2 cellular contexts compared by ENCODE assay signal in genomic region chrX:96684339-96685204, GRCh38.
TF ChIP-seq lines count a peak whose summit lies in the region.

DIAPH2 (plus strand) TSS chrX:96684842.

TF ChIP-seq in HEK293, 187 proteins besides CTCF, POLR2A, EP300 and RAD21 (continued from another document and continues in another):
- TF ChIP-seq ZBTB17 (tag by site-specific recombination; IDR thresholded peaks at IDR 0.05) (no peak), ZNF677 (tag by site-specific recombination; IDR thresholded peaks at IDR 0.05) (no peak), ZBTB1 (tag by site-specific recombination; IDR thresholded peaks at IDR 0.05) (no peak), ZNF394 (tag by site-specific recombination; IDR thresholded peaks at IDR 0.05; ENCODE audit: borderline replicate concordance) (no peak), ZNF664 (tag by site-specific recombination; IDR thresholded peaks at IDR 0.05) (no peak), ZNF654 (tag by site-specific recombination; IDR thresholded peaks at IDR 0.05; ENCODE audit: low read depth) (no peak), GFI1B (tag by site-specific recombination; IDR thresholded peaks at IDR 0.05) (no peak), ZNF837 (tag by site-specific recombination; IDR thresholded peaks at IDR 0.05) (no peak), ZNF266 (tag by site-specific recombination; IDR thresholded peaks at IDR 0.05; ENCODE audit: low read depth) (no peak), ZSCAN5A (tag by site-specific recombination; IDR thresholded peaks at IDR 0.05) (no peak), ZNF776 (tag by site-specific recombination; IDR thresholded peaks at IDR 0.05; ENCODE audit: borderline replicate concordance) (no peak), BCL6B (tag by site-specific recombination; IDR thresholded peaks at IDR 0.05) (no peak), ZNF2 (tag by site-specific recombination; IDR thresholded peaks at IDR 0.05) (no peak), PRDM6 (tag by site-specific recombination; IDR thresholded peaks at IDR 0.05) (no peak), PBX3 (CRISPR knock-in tag; IDR thresholded peaks at IDR 0.05) (no peak), ZNF623 (tag by site-specific recombination; IDR thresholded peaks at IDR 0.05) (no peak), KLF10 (tag by site-specific recombination; IDR thresholded peaks at IDR 0.05) (no peak), SCRT1 (tag by site-specific recombination; IDR thresholded peaks at IDR 0.05; ENCODE audit: borderline replicate concordance) (no peak), ZEB2 (tag by site-specific recombination; IDR thresholded peaks at IDR 0.05) (no peak), ZNF548 (tag by site-specific recombination; IDR thresholded peaks at IDR 0.05) (no peak), ZNF184 (tag by site-specific recombination; IDR thresholded peaks at IDR 0.05) (no peak), TRIM28 (IDR thresholded peaks at IDR 0.05; ENCODE audit: borderline replicate concordance, low read length) (no peak), ZNF747 (tag by site-specific recombination; IDR thresholded peaks at IDR 0.05) (no peak), ZNF391 (tag by site-specific recombination; IDR thresholded peaks at IDR 0.05; ENCODE audit: borderline replicate concordance, low read depth) (no peak), ZNF513 (tag by site-specific recombination; IDR thresholded peaks at IDR 0.05) (no peak), KLF16 (tag by site-specific recombination; IDR thresholded peaks at IDR 0.05) (no peak)

TF ChIP-seq in WTC11, 78 proteins besides CTCF, POLR2A, EP300 and RAD21 (continued from another document):
- TF ChIP-seq E2F4 (CRISPR knock-in tag; IDR thresholded peaks at IDR 0.05; ENCODE audit: borderline replicate concordance, low read depth) (no peak), ZNF423 (CRISPR knock-in tag; IDR thresholded peaks at IDR 0.05) (no peak), TEAD1 (CRISPR knock-in tag; IDR thresholded peaks at IDR 0.05) (no peak), ZSCAN18 (CRISPR knock-in tag; IDR thresholded peaks at IDR 0.05) (no peak), USF1 (CRISPR knock-in tag; IDR thresholded peaks at IDR 0.05) (peak; percentile 71; the same call in 1 of the 2 replicates)
